29 cellular contexts compared by ENCODE assay signal in genomic region chr13:73731564-73731963, GRCh38.
"Had no signal": no experiment of that assay in that cellular context is flagged by ENCODE, and none has a peak within 500 bp of the region (broad histone marks: within the 10 kb centered on the region; RNA-seq: fewer than 3 reads in every experiment).

No MANE protein-coding gene starts in this region.

- H3K4me2 ChIP-seq: smooth muscle cell had no signal

- H3K36me3 ChIP-seq: esophagus muscularis mucosa, right atrium auricular region, uterus, WERI-Rb-1 had no signal

- H3K27me3 ChIP-seq: esophagus muscularis mucosa, foreskin keratinocyte, heart left ventricle, right atrium auricular region, uterus had no signal

- H3K79me2 ChIP-seq: parathyroid adenoma had no signal

- DNase-seq: activated CD4-positive, alpha-beta memory T cell treated with anti-CD3 and anti-CD28 coated beads for 36 hours; activated CD4-positive, alpha-beta T cell treated with anti-CD3 and anti-CD28 coated beads, Interleukin-2, amount 10 ng/mL, durations not matched to agents 24 days and 14 days; activated CD4-positive, CD25-positive, alpha-beta regulatory T cell treated with anti-CD3 and anti-CD28 coated beads, Interleukin-2, amount 50 U/mL, for 72 hours; activated CD8-positive, alpha-beta memory T cell treated with anti-CD3 and anti-CD28 coated beads, Interleukin-2, amount 50 U/mL, for 4 hours; activated gamma-delta T cell; activated naive CD8-positive, alpha-beta T cell treated with anti-CD3 and anti-CD28 coated beads, Interleukin-2, amount 50 U/mL, for 24 hours; activated T-cell treated with anti-CD3 and anti-CD28 coated beads, Interleukin-2, amount 50 U/mL, for 1 hour; amygdala; central memory CD4-positive, alpha-beta T cell; endodermal cell; foreskin keratinocyte; heart left ventricle; hypothalamus; left cardiac atrium; left ventricle myocardium superior; nucleus accumbens; stimulated activated CD4-positive, alpha-beta T cell treated with anti-CD3 and anti-CD28 coated beads, Interleukin-1b, Interleukin-23, amount 100 ng/mL, for 48 hours; stimulated activated CD4-positive, alpha-beta T cell treated with anti-CD3 and anti-CD28 coated beads, Interleukin-4, amount 100 ng/mL, for 4 hours; stimulated activated CD8-positive, alpha-beta memory T cell treated with anti-CD3 and anti-CD28 coated beads, Interleukin-4, amount 100 ng/mL, for 48 hours; stimulated activated naive CD8-positive, alpha-beta T cell treated with anti-CD3 and anti-CD28 coated beads, Interleukin-15, amount 100 ng/mL, for 72 hours; substantia nigra; T1000; uterus; WERI-Rb-1 had no signal

- H3K4me3 ChIP-seq: esophagus muscularis mucosa, heart left ventricle, right atrium auricular region, smooth muscle cell, uterus had no signal

- H3K9ac ChIP-seq: parathyroid adenoma had no signal

- H3K27ac ChIP-seq: esophagus muscularis mucosa, foreskin keratinocyte, heart left ventricle, parathyroid adenoma, right atrium auricular region, uterus, WERI-Rb-1 had no signal

- H3K4me1 ChIP-seq: esophagus muscularis mucosa, heart left ventricle, parathyroid adenoma, right atrium auricular region, uterus had no signal

- FAIRE-seq: keratinocyte had no signal
